In genomic region chr15:62348119-62348518, GRCh38 we compare ENCODE assay signal across 22 cellular contexts. TPM values are rescaled to one million over a fixed set of nuclear protein-coding genes. Genes with fewer than 3 reads are reported as not detected.
DNase-seq lines count a peak whose midpoint lies in the region; ATAC-seq and TF ChIP-seq lines count a peak whose summit lies in the region.
"Had no signal": no experiment of that assay in that cellular context is flagged by ENCODE, and none has a peak within 500 bp of the region (broad histone marks: within the 10 kb centered on the region; RNA-seq: fewer than 3 reads in every experiment).

No MANE protein-coding gene starts in this region.

- WGBS in hepatocyte (ENCODE audit: low lambda C conversion rate, missing lambda C conversion rate), result 84% methylated on average over 3 of the region's 3 CpGs
- WGBS in stomach, 5 donors, result 32 to 68% (median 58%) methylated on average over 3 of the region's 3 CpGs

- H3K4me1 ChIP-seq in Loucy (ENCODE audit: insufficient read depth, low read length, poor library complexity, severe bottlenecking) (no peaks in the 10 kb centered on the region), OCI-LY7 (ENCODE audit: insufficient read depth, low read length, poor library complexity, severe bottlenecking) (no peaks in the 10 kb centered on the region), hepatocyte (ENCODE audit: insufficient read depth) (no peaks in the 10 kb centered on the region), stomach (peaks cover 0 to 11% (median 0%) of the 10 kb centered on the region in 4 donors)

- no peaks in the 10 kb centered on the region for H3K36me3 ChIP-seq in Loucy (ENCODE audit: insufficient read depth, low read length)
- no peaks in the 10 kb centered on the region for H3K36me3 ChIP-seq in OCI-LY7 (ENCODE audit: insufficient read depth, low read length)
- H3K36me3 ChIP-seq in hepatocyte (replicated peaks; ENCODE audit: insufficient read depth, low read depth), result no peaks in the 10 kb centered on the region
- no peaks in the 10 kb centered on the region for H3K36me3 ChIP-seq in stomach

- H3K79me2 ChIP-seq in Loucy (ENCODE audit: insufficient read depth, low read length), result no peaks in the 10 kb centered on the region
- no peaks in the 10 kb centered on the region for H3K79me2 ChIP-seq in OCI-LY7 (ENCODE audit: insufficient read depth, low read depth, low read length)
- no peaks in the 10 kb centered on the region for H3K79me2 ChIP-seq in hepatocyte

- POLR2A ChIA-PET in OCI-LY7 (lab: Charles Lee), result no interaction called here

- DNase-seq in OCI-LY7 (ENCODE audit: low spot score), result no peak
- DNase-seq in hepatocyte (ENCODE audit: low spot score), result no peak
- no peak for DNase-seq in stomach
- DNase-seq in head of caudate nucleus, result no peak
- no peak for DNase-seq in NCI-H446 (lab: John Stamatoyannopoulos, UW)
- no peak for DNase-seq in NCI-H82 treated with DMSO at 0.1 percent for 48 hours (lab: John Stamatoyannopoulos, UW; ENCODE audit: unreplicated experiment)
- DNase-seq: ACHN; Calu3; CD4-positive, alpha-beta memory T cell; H7; KBM-7; NCI-H1105; NCI-H1694; NCI-H2107; NCI-H2227 treated with DMSO at 0.1 percent for 48 hours; NCI-H526; SK-N-SH; T-cell had no signal

- H4K20me1 ChIP-seq in Loucy (ENCODE audit: insufficient read depth, low read length, poor library complexity, severe bottlenecking) (no peaks in the 10 kb centered on the region), OCI-LY7 (ENCODE audit: insufficient read depth, low read length) (no peaks in the 10 kb centered on the region), hepatocyte (ENCODE audit: insufficient read depth, poor library complexity, severe bottlenecking) (no peaks in the 10 kb centered on the region)

- no peak overlapping the region for H3K9ac ChIP-seq in Loucy (ENCODE audit: low read depth, low read length, poor library complexity, severe bottlenecking)
- H3K9ac ChIP-seq: SK-N-SH had no signal

- no peaks in the 10 kb centered on the region for H3F3A ChIP-seq in Loucy (ENCODE audit: low read depth)

- H3K4me2 ChIP-seq in Loucy (ENCODE audit: low read depth, low read length, poor library complexity, severe bottlenecking), result no peak overlapping the region
- H3K4me2 ChIP-seq in OCI-LY7 (ENCODE audit: low read length), result no peak overlapping the region
- H3K4me2 ChIP-seq in hepatocyte, result no peak overlapping the region
- H3K4me2 ChIP-seq: SK-N-SH had no signal

- H2AFZ ChIP-seq in Loucy (ENCODE audit: low read length), result peak overlapping the region; percentile 63
- H2AFZ ChIP-seq in OCI-LY7 (ENCODE audit: low read length), result 0 out of 2 replicates have a peak overlapping the region, but pooled peaks have one; percentile 26
- H2AFZ ChIP-seq in hepatocyte, result no peak overlapping the region

- no peak for TF ChIP-seq EP300 in stomach (IDR thresholded peaks at IDR 0.05)

- no peaks in the 10 kb centered on the region for H3K27me3 ChIP-seq in Loucy (ENCODE audit: insufficient read depth, low read length, poor library complexity, severe bottlenecking)
- H3K27me3 ChIP-seq in hepatocyte, result no peaks in the 10 kb centered on the region
- H3K27me3 ChIP-seq in stomach, result no peaks in the 10 kb centered on the region

- no peaks in the 10 kb centered on the region for H3K9me3 ChIP-seq in Loucy (ENCODE audit: insufficient read depth, low read depth, low read length)
- no peaks in the 10 kb centered on the region for H3K9me3 ChIP-seq in OCI-LY7 (ENCODE audit: low read length)
- H3K9me3 ChIP-seq in hepatocyte (ENCODE audit: low read depth), result no peaks in the 10 kb centered on the region
- H3K9me3 ChIP-seq in stomach, result no peaks in the 10 kb centered on the region
- H3K9me3 ChIP-seq: SK-N-SH had no signal

- no peak overlapping the region for H3K4me3 ChIP-seq in Loucy (ENCODE audit: low read length, poor library complexity, severe bottlenecking)
- H3K4me3 ChIP-seq in OCI-LY7 (ENCODE audit: low read depth, low read length, poor library complexity, severe bottlenecking), result no peak overlapping the region
- H3K4me3 ChIP-seq in hepatocyte, result no peak overlapping the region
- no peak overlapping the region for H3K4me3 ChIP-seq in stomach

- no peak for TF ChIP-seq POLR2A in stomach (IDR thresholded peaks at IDR 0.05)

- H3K9me2 ChIP-seq in Loucy (replicated peaks; ENCODE audit: low read depth, low read length) (no peaks in the 10 kb centered on the region), OCI-LY7 (ENCODE audit: insufficient read depth, low read length) (no peaks in the 10 kb centered on the region), hepatocyte (replicated peaks; ENCODE audit: insufficient read depth) (no peaks in the 10 kb centered on the region)
- H3K9me2 ChIP-seq: SK-N-SH had no signal

- intact Hi-C loops in OCI-LY7 (cut with micrococcal nuclease; ENCODE audit: unreplicated experiment), result no loop called here
- intact Hi-C loops in stomach (cut with DNase I; ENCODE audit: low total_unique reads), result no loop called here
- intact Hi-C loops in head of caudate nucleus (cut with DNase I), result no loop called here

- ATAC-seq in HG02938 (IDR thresholded peaks at IDR 0.05; ENCODE audit: unreplicated experiment), result no peak
- ATAC-seq: Panc1, Right ventricle myocardium inferior, T-cell had no signal

- no TSS peak for BruUV-seq in OCI-LY7 (replicated peaks; lab: Mats Ljungman, UMichigan)

- H3K27ac ChIP-seq in OCI-LY7 (ENCODE audit: low read depth, low read length, poor library complexity, severe bottlenecking), result no peak overlapping the region
- H3K27ac ChIP-seq in hepatocyte, result peak overlapping the region; percentile 40
- peak overlapping the region; percentile 53 to 83 (median 75) for H3K27ac ChIP-seq in stomach

- CTCF ChIA-PET in OCI-LY7 (lab: Charles Lee; ENCODE audit: unreplicated experiment), result no interaction called here

- TF ChIP-seq CTCF in Loucy (conservative IDR thresholded peaks at IDR 0.05; ENCODE audit: low read length) (no peak), OCI-LY7 (conservative IDR thresholded peaks at IDR 0.05; ENCODE audit: low read length) (no peak), hepatocyte (IDR thresholded peaks at IDR 0.05; ENCODE audit: poor library complexity) (no peak), stomach (IDR thresholded peaks at IDR 0.05) (no peak)

RNA-seq across cellular contexts. Expression of gene TLN2, which starts 42.2 kb away (rescaled TPM):
- 2.7 and 4.2 TPM in 2 replicates for total RNA-seq in OCI-LY7 (2014; rRNA removed; shearing (Covaris generic))
- total RNA-seq in OCI-LY7 (2022) (8.4 and 10.0 TPM in 2 replicates), hepatocyte (16.2 and 19.8 TPM in 2 replicates), stomach (100 to 1,000 TPM in 1 of 5 donors, 10 to 100 TPM in 4; 18.5 to 228 (median 33.5) TPM)
- polyA plus RNA-seq in hepatocyte (11.1 and 14.5 TPM in 2 replicates), stomach (1 to 10 TPM; 1.4 to 3.5 (median 3.4) TPM)
